Comparison of ENCODE assay signal across 25 cellular contexts in the genomic region with DNA sequence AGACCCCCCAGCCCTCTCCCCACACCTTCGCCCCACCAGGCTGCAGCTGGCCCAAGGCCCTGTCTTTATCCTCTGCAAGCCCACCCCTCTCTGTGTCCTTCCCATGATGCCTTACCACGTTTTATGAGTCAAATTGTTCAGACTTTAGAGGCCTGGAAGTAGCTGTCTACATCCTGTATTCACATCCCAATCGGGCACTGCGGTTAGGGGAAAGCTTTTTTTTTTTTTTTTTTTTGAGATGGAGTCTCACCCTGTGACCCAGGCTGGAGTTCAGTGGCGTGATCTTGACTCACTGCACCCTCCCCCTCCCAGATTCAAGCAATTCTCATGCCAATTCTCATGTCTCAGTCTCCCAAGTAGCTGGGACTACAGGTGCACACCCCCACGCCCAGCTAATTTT.
"Had no signal": no experiment of that assay in that cellular context is flagged by ENCODE, and none has a peak within 500 bp of the region (broad histone marks: within the 10 kb centered on the region; RNA-seq: fewer than 3 reads in every experiment).

No MANE protein-coding gene starts in this region.

- H3K4me3 ChIP-seq: body of pancreas, dorsolateral prefrontal cortex, esophagus squamous epithelium, heart right ventricle, pancreas, smooth muscle cell, tibial artery had no signal

- H3K4me1 Mint-ChIP-seq: activated B cell treated with CpG ODN at 0.5 μM for 24 hours, memory B cell had no signal

- H3K27ac Mint-ChIP-seq: activated B cell treated with CpG ODN at 0.5 μM for 24 hours; activated naive CD4-positive, alpha-beta T cell treated with anti-CD3 and anti-CD28 coated beads for 36 hours; activated T-helper 2 cell treated with anti-CD3 and anti-CD28 coated beads, Interferon-gamma antibody, Interleukin-2, Interleukin-4, amounts not matched to agents 10 μg/mL and 5 μg/mL and 100 μg/mL, durations not matched to agents 14 hours and 24 hours and 36 hours; memory B cell; nephron had no signal

- H3K4me1 ChIP-seq: pancreas, tibial artery had no signal

- H3K4me3 Mint-ChIP-seq: activated B cell treated with CpG ODN at 0.5 μM for 24 hours; activated naive CD4-positive, alpha-beta T cell treated with anti-CD3 and anti-CD28 coated beads for 36 hours; activated T-cell treated with anti-CD3 and anti-CD28 coated beads, Interleukin-2, amount 50 U/mL, for 4 hours; memory B cell; nephron; T-helper 17 cell had no signal

- H3K36me3 ChIP-seq: pancreas had no signal

- DNase-seq: activated B cell treated with CpG ODN at 0.5 μM for 24 hours; activated CD4-positive, alpha-beta T cell treated with anti-CD3 and anti-CD28 coated beads for 4 hours; activated CD4-positive, alpha-beta T cell treated with anti-CD3 and anti-CD28 coated beads, Interleukin-2, amount 50 U/mL, for 48 hours; activated CD8-positive, alpha-beta memory T cell treated with anti-CD3 and anti-CD28 coated beads, Interleukin-2, amount 50 U/mL, for 48 hours; activated naive CD4-positive, alpha-beta T cell treated with anti-CD3 and anti-CD28 coated beads for 36 hours; activated T-cell treated with anti-CD3 and anti-CD28 coated beads, Interleukin-2, amount 50 U/mL, for 4 hours; anterior cingulate cortex; body of pancreas; central memory CD4-positive, alpha-beta T cell; dorsolateral prefrontal cortex; esophagus squamous epithelium; heart right ventricle; islet precursor cell; left colon; pancreas; stimulated activated CD4-positive, alpha-beta T cell treated with anti-CD3 and anti-CD28 coated beads, Interleukin-4, amount 100 ng/mL, for 24 hours; stimulated activated naive CD4-positive, alpha-beta T cell treated with Interleukin-2 at 50 U/mL for 16 hours; SW 1271; T-helper 17 cell; tibial artery had no signal

- H3K27ac ChIP-seq: body of pancreas, dorsolateral prefrontal cortex, esophagus squamous epithelium, heart right ventricle, pancreas, tibial artery had no signal

- H3K9me3 Mint-ChIP-seq: activated B cell treated with CpG ODN at 0.5 μM for 24 hours; activated naive CD4-positive, alpha-beta T cell treated with anti-CD3 and anti-CD28 coated beads for 36 hours; activated T-cell treated with anti-CD3 and anti-CD28 coated beads, Interleukin-2, amount 50 U/mL, for 4 hours; activated T-helper 2 cell treated with anti-CD3 and anti-CD28 coated beads, Interferon-gamma antibody, Interleukin-2, Interleukin-4, amounts not matched to agents 10 μg/mL and 5 μg/mL and 100 μg/mL, durations not matched to agents 14 hours and 24 hours and 36 hours; memory B cell; nephron had no signal

- H3K27me3 Mint-ChIP-seq: activated B cell treated with CpG ODN at 0.5 μM for 24 hours, memory B cell, T-helper 17 cell had no signal

- H3K27me3 ChIP-seq: body of pancreas, dorsolateral prefrontal cortex, esophagus squamous epithelium, heart right ventricle, pancreas, tibial artery had no signal

- ATAC-seq: activated T-cell treated with anti-CD3 and anti-CD28 coated beads, Interleukin-2, amount 50 U/mL, for 4 hours; body of pancreas; heart right ventricle; left colon; pancreas; sciatic nerve; T-helper 17 cell had no signal

- H3K9me3 ChIP-seq: body of pancreas, esophagus squamous epithelium, heart right ventricle, pancreas, tibial artery had no signal
